Comparison of ENCODE assay signal across 14 cellular contexts in genomic region chr10:112963835-112964234, GRCh38. TPM values are rescaled to one million over a fixed set of nuclear protein-coding genes. Genes with fewer than 3 reads are reported as not detected.
A peak's percentile ranks its signal among the peaks of the same experiment; 100 is the strongest.
DNase-seq lines count a peak whose midpoint lies in the region; ATAC-seq, FAIRE-seq and TF ChIP-seq lines count a peak whose summit lies in the region.
"Had no signal": no experiment of that assay in that cellular context is flagged by ENCODE, and none has a peak within 500 bp of the region (broad histone marks: within the 10 kb centered on the region; RNA-seq: fewer than 3 reads in every experiment).

No MANE protein-coding gene starts in this region.

- H3K4me1 ChIP-seq in PC-3 (ENCODE audit: insufficient read depth, low read length), result peaks cover 50% of the 10 kb centered on the region
- peaks cover 10 to 37% (median 14%) of the 10 kb centered on the region in 4 experiments for H3K4me1 ChIP-seq in H1 (replicated peaks in 1 of 4; ENCODE audit: control insufficient read depth in 3 of 4, insufficient read depth in 4 of 4, low read length in 3 of 4)

- H3K9ac ChIP-seq in PC-3 (ENCODE audit: low read length), result no peak overlapping the region
- 0 out of 7 replicates have a peak overlapping the region, but pooled peaks of 1 of the 4 experiments have one; percentile 14 for H3K9ac ChIP-seq in H1 (replicated peaks in 1 of 4; ENCODE audit: extremely low read depth in 1 of 4, low read depth in 3 of 4, low read length in 3 of 4)

- H3K36me3 ChIP-seq in PC-3 (ENCODE audit: low read depth, low read length), result peaks cover 34% of the 10 kb centered on the region
- peaks cover 2 to 69% (median 20%) of the 10 kb centered on the region in 4 experiments; a peak in 7 of 8 replicates for H3K36me3 ChIP-seq in H1 (ENCODE audit: control insufficient read depth in 2 of 4, insufficient read depth in 4 of 4, low read length in 3 of 4)

- H3K14ac ChIP-seq in H1 (ENCODE audit: insufficient read length), result no peak overlapping the region

- TF ChIP-seq CTCF in PC-3 (conservative IDR thresholded peaks at IDR 0.05; ENCODE audit: low read depth, low read length) (no peak), H1 (IDR thresholded peaks at IDR 0.05; ENCODE audit: control extremely low read depth in 1 of 3, insufficient read depth in 1 of 3, low read depth in 1 of 3, low read length in 3 of 3) (no peak), omental fat pad (IDR thresholded peaks at IDR 0.05) (no peak)

- H2BK120ac ChIP-seq in H1 (replicated peaks; ENCODE audit: low read depth, low read length), result no peak overlapping the region

- H2AK5ac ChIP-seq in H1 (ENCODE audit: low read depth, low read length), result no peak overlapping the region

- H4K20me1 ChIP-seq in PC-3 (ENCODE audit: low read length), result peaks cover 7% of the 10 kb centered on the region; the same call in 1 of the 2 replicates
- H4K20me1 ChIP-seq in H1 (replicated peaks in 1 of 2; ENCODE audit: control insufficient read depth in 1 of 2, insufficient read depth in 2 of 2, low read length in 2 of 2), result peaks cover 1 to 22% of the 10 kb centered on the region in 2 experiments

- H3K79me2 ChIP-seq in PC-3 (ENCODE audit: low read length) (peaks cover 87% of the 10 kb centered on the region), H1 (ENCODE audit: control insufficient read depth in 1 of 2, insufficient read depth in 2 of 2, low read length in 2 of 2) (peaks cover 52 to 96% of the 10 kb centered on the region in 2 experiments)

- H3K4me2 ChIP-seq in PC-3 (ENCODE audit: low read length) (peak overlapping the region; percentile 15), H1 (ENCODE audit: insufficient read depth in 1 of 2, low read depth in 2 of 2, low read length in 2 of 2) (no peak overlapping the region)

- H2BK15ac ChIP-seq in H1 (ENCODE audit: low read length), result no peak overlapping the region

- H3K27me3 ChIP-seq in PC-3 (ENCODE audit: low read length) (no peaks in the 10 kb centered on the region), H1 (replicated peaks in 1 of 4; ENCODE audit: control insufficient read depth in 3 of 4, extremely low read depth in 1 of 4, insufficient read depth in 3 of 4, low read length in 3 of 4) (no peaks in the 10 kb centered on the region)
- H3K27me3 ChIP-seq: suprapubic skin had no signal

- CTCF ChIA-PET in PC-3 (lab: Charles Lee), result no interaction called here
- CTCF ChIA-PET in H1 (lab: Charles Lee; ENCODE audit: partially characterized antibody), result no interaction called here

- POLR2A ChIA-PET in PC-3 (lab: Charles Lee; ENCODE audit: unreplicated experiment) (no interaction called here), H1 (lab: Charles Lee; ENCODE audit: partially characterized antibody) (no interaction called here)

- H2AFZ ChIP-seq in PC-3 (ENCODE audit: low read length) (no peak overlapping the region), H1 (ENCODE audit: low read length) (no peak overlapping the region)

- H4K91ac ChIP-seq in H1 (replicated peaks; ENCODE audit: insufficient read length, low read length), result no peak overlapping the region

- DNase-seq in ELR (ENCODE audit: low read depth) (peak; percentile 77), PC-3 (peak; percentile 41), H1 (ENCODE audit: low read depth in 1 of 2, low spot score in 2 of 2) (no peak), omental fat pad (ENCODE audit: low spot score) (no peak), NCI-H748 (lab: John Stamatoyannopoulos, UW; ENCODE audit: unreplicated experiment) (no peak), pons (ENCODE audit: low spot score) (no peak), DMS114 treated with DMSO at 0.1 percent for 48 hours (lab: John Stamatoyannopoulos, UW; ENCODE audit: unreplicated experiment) (no peak)
- DNase-seq: activated CD4-positive, alpha-beta T cell treated with anti-CD3 and anti-CD28 coated beads, Interleukin-2, amount 10 ng/mL, durations not matched to agents 7 days and 5 days; activated effector memory CD4-positive, alpha-beta T cell treated with anti-CD3 and anti-CD28 coated beads, Interleukin-2, amount 50 U/mL, for 16 hours; NCI-H524 had no signal

- no peak overlapping the region for H2BK20ac ChIP-seq in H1 (ENCODE audit: low read length)

- FAIRE-seq in H1 (lab: Jason Lieb, UNC), result no peak

- no peak overlapping the region for H4K5ac ChIP-seq in H1 (ENCODE audit: insufficient read length, low read depth, low read length)

- no peak for TF ChIP-seq EP300 in H1 (IDR thresholded peaks at IDR 0.05; ENCODE audit: borderline replicate concordance in 1 of 2, low read depth in 2 of 2, low read length in 2 of 2)

- no peak for TF ChIP-seq RAD21 in H1 (IDR thresholded peaks at IDR 0.05 in 1 of 2, conservative IDR thresholded peaks at IDR 0.05 in 1 of 2; ENCODE audit: low read depth in 2 of 2, low read length in 2 of 2)

- no peak overlapping the region for H3K56ac ChIP-seq in H1 (replicated peaks; ENCODE audit: insufficient read length, low read depth, low read length)

- intact Hi-C loops in PC-3 (cut with micrococcal nuclease), result no loop called here

- H3K27ac ChIP-seq in PC-3 (ENCODE audit: low read length) (no peak overlapping the region), H1 (ENCODE audit: low read depth, low read length) (no peak overlapping the region)
- H3K27ac ChIP-seq: HL-60, skin epidermis, suprapubic skin had no signal

- no peaks in the 10 kb centered on the region; the same call in 1 of the 2 replicates for H3K23me2 ChIP-seq in H1 (ENCODE audit: low read depth, low read length)

- H3K9me2 ChIP-seq in PC-3 (replicated peaks; ENCODE audit: low read length), result no peaks in the 10 kb centered on the region

- no peak overlapping the region for H2BK12ac ChIP-seq in H1 (ENCODE audit: low read depth, low read length)

- ATAC-seq in PC-3 (no peak), omental fat pad (ENCODE audit: low FRiP score) (peak; percentile 68), HG02588 (IDR thresholded peaks at IDR 0.05; ENCODE audit: unreplicated experiment) (no peak)

- no TSS peak for BruUV-seq in PC-3 (replicated peaks; lab: Mats Ljungman, UMichigan)

- H3K4me3 ChIP-seq in PC-3 (ENCODE audit: low read length) (no peak overlapping the region), H1 (ENCODE audit: extremely low read depth in 1 of 4, insufficient read depth in 2 of 4, low read depth in 3 of 4, low read length in 4 of 4) (no peak overlapping the region)
- H3K4me3 ChIP-seq: skin epidermis, suprapubic skin had no signal

- H3K9me3 ChIP-seq in PC-3 (ENCODE audit: low read length), result no peaks in the 10 kb centered on the region
- H3K9me3 ChIP-seq in H1 (ENCODE audit: insufficient read depth in 2 of 2, low read depth in 1 of 2, low read length in 1 of 2), result no peaks in the 10 kb centered on the region
- H3K9me3 ChIP-seq: suprapubic skin had no signal

- 86% methylated on average over 5 of the region's 5 CpGs; no CpG with 5 or more reads in 1 of the 2 experiments for WGBS in H1 (ENCODE audit: extremely low coverage in 1 of 2, insufficient coverage in 1 of 2, insufficient read length in 1 of 2, insufficient replicate concordance in 2 of 2, low coverage in 1 of 2, low lambda C conversion rate in 2 of 2, missing lambda C conversion rate in 1 of 2), 2 experiments

- no peak overlapping the region for H3K23ac ChIP-seq in H1 (ENCODE audit: insufficient read length)

- H2BK5ac ChIP-seq in H1 (ENCODE audit: low read depth, low read length), result no peak overlapping the region

- no peak overlapping the region; the same call in 1 of the 2 replicates for H3K18ac ChIP-seq in H1 (ENCODE audit: extremely low read depth, low read length)

- no peak overlapping the region for H4K8ac ChIP-seq in H1 (ENCODE audit: extremely low read depth, insufficient read depth, low read length)

- peaks cover 16% of the 10 kb centered on the region; the same call in 1 of the 2 replicates for H3K79me1 ChIP-seq in H1 (ENCODE audit: low read depth, low read length)

- H3F3A ChIP-seq in PC-3 (ENCODE audit: low read length, unreplicated experiment), result no peaks in the 10 kb centered on the region

- no peak overlapping the region for H3K4ac ChIP-seq in H1 (replicated peaks; ENCODE audit: insufficient read length, low read depth, low read length)

- TF ChIP-seq POLR2A in H1 (IDR thresholded peaks at IDR 0.05; ENCODE audit: control extremely low read depth in 1 of 2, low read depth in 2 of 2, low read length in 2 of 2), result no peak

TF ChIP-seq in H1, 55 proteins besides CTCF, POLR2A, EP300 and RAD21:
- TF ChIP-seq TAF1 (IDR thresholded peaks at IDR 0.05; ENCODE audit: low read depth, low read length) (no peak), JUND (IDR thresholded peaks at IDR 0.05; ENCODE audit: low read length) (peak; percentile 43; the same call in 1 of the 2 replicates)

RNA-seq across cellular contexts. Expression of gene TCF7L2, which starts 13.8 kb away (rescaled TPM):
- total RNA-seq in PC-3 (2014; rRNA removed) (14.3 and 16.1 TPM in 2 replicates), omental fat pad (10 to 100 TPM; 22.5 to 30.6 (median 28.5) TPM)
- total RNA-seq in H1 (2021; fragmentation: NEBNext Ultra II Directional; extraction: Animal tissue kit (Norgen Biotek cat#: 25700)), result 63.7 and 67.3 TPM in 2 replicates
- 33.9 and 52.6 TPM in 2 replicates for polyA plus RNA-seq in H1 (2011; rRNA removed)
- 15.1 TPM for polyA plus RNA-seq in H1 (2011; cell fraction: cytosol; rRNA removed)
- polyA plus RNA-seq in H1 (2011; cell fraction: nucleus; rRNA removed), result 89.0 TPM
- polyA plus RNA-seq in H1 (2012, experiment 1 of 2), result 60.9 to 109 TPM (median 93.0 TPM) in 4 replicates
- 26.5 TPM for polyA plus RNA-seq in H1 (2012, experiment 2 of 2)
- polyA plus RNA-seq in H1 (2013, experiment 1 of 2), result 79.6 TPM
- polyA plus RNA-seq in H1 (2013, experiment 2 of 2), result 75.5 TPM
- 33.9 and 38.1 TPM in 2 replicates for polyA minus RNA-seq in H1 (2011; rRNA and poly(A)+ RNA removed)
- polyA minus RNA-seq in H1 (2011; cell fraction: cytosol; rRNA and poly(A)+ RNA removed), result 58.9 TPM
- polyA minus RNA-seq in H1 (2011; cell fraction: nucleus; rRNA and poly(A)+ RNA removed), result 106 TPM

Comparison
In these comparisons a context has a peak if more than half of its experiments do, and no peak if none do; other contexts are left out.
1. DNase-seq: peak in ELR (single experiment) and PC-3 (single experiment); none in H1 (0 of 2), omental fat pad (single experiment), NCI-H748 (single experiment), pons (single experiment) and DMS114 treated with DMSO at 0.1 percent for 48 hours (single experiment).